Comparison of ENCODE assay signal across 13 cellular contexts in genomic region chr4:39657465-39657864, GRCh38. TPM values are rescaled to one million over a fixed set of nuclear protein-coding genes. Genes with fewer than 3 reads are reported as not detected.
DNase-seq lines count a peak whose midpoint lies in the region; ATAC-seq, FAIRE-seq and TF ChIP-seq lines count a peak whose summit lies in the region.
"Had no signal": no experiment of that assay in that cellular context is flagged by ENCODE, and none has a peak within 500 bp of the region (broad histone marks: within the 10 kb centered on the region; RNA-seq: fewer than 3 reads in every experiment).

No MANE protein-coding gene starts in this region.

- in situ Hi-C loops in GM12878 (cut with MboI) = no loop called here

- no peaks in the 10 kb centered on the region for H3K79me2 ChIP-seq in GM12878 (ENCODE audit: control insufficient read depth, insufficient read depth, low read length)

- intact Hi-C loops in GM12878 (cut with micrococcal nuclease; ENCODE audit: unreplicated experiment) = no loop called here

- TF ChIP-seq POLR2A in GM12878 (IDR thresholded peaks at IDR 0.05; ENCODE audit: low read depth, low read length) = no peak

- CTCF ChIA-PET in GM12878 (lab: Yijun Ruan, JAX) = interaction anchor here (0.6 to 3.8 kb wide), 9 partner anchors 16 to 382 kb away, joined by 3 to 29 read pairs (median 5); partner anchors contain the start of gene SMIM14

- DNase-seq in GM12878 (ENCODE audit: low read depth, low spot score) (peak; percentile 67), kidney glomerular epithelial cell (lab: John Stamatoyannopoulos, UW) (no peak), NCI-H446 (lab: John Stamatoyannopoulos, UW) (no peak), AML-193 (lab: John Stamatoyannopoulos, UW) (no peak)
- no peak for DNase-seq in stimulated activated naive CD4-positive, alpha-beta T cell (lab: John Stamatoyannopoulos, UW)
- DNase-seq: COR-L47; effector CD8-positive, alpha-beta T cell; KBM-7; NCI-H510A; uterus had no signal

- RAD21 ChIA-PET in GM12878 (lab: Charles Lee; ENCODE audit: unreplicated experiment) = interaction anchor here (0.6 to 4.1 kb wide), 11 partner anchors 18 to 188 kb away, joined by 3 to 31 read pairs (median 8); partner anchors contain the start of genes SMIM14 and UGDH

- no peaks in the 10 kb centered on the region for H3K27me3 ChIP-seq in GM12878 (replicated peaks in 1 of 2; ENCODE audit: control insufficient read depth in 2 of 2, insufficient read depth in 2 of 2, low read length in 1 of 2)
- H3K27me3 ChIP-seq: uterus had no signal

- peak; percentile 92 for ATAC-seq in GM18517 (IDR thresholded peaks at IDR 0.05; ENCODE audit: unreplicated experiment)
- ATAC-seq in GM21423 (IDR thresholded peaks at IDR 0.05; ENCODE audit: unreplicated experiment) = peak; percentile 75
- peak; percentile 67 for ATAC-seq in HG03159 (IDR thresholded peaks at IDR 0.05; ENCODE audit: unreplicated experiment)
- ATAC-seq in GM12878 = peak; percentile 88

- TF ChIP-seq RAD21 in GM12878 (IDR thresholded peaks at IDR 0.05; ENCODE audit: insufficient read depth, low read depth, low read length) = 0 out of 2 replicates have a peak, but pooled peaks have one; percentile 11

- peaks cover 31% of the 10 kb centered on the region for H3K4me1 ChIP-seq in GM12878 (ENCODE audit: control insufficient read depth, insufficient read depth, low read length)
- H3K4me1 ChIP-seq: uterus had no signal

- peak; percentile 83 for FAIRE-seq in GM12878 (lab: Jason Lieb, UNC)

- H3K4me2 ChIP-seq in GM12878 (ENCODE audit: control insufficient read depth, insufficient read depth) = peak overlapping the region; percentile 41; the same call in 1 of the 2 replicates

- no peak overlapping the region for H3K9ac ChIP-seq in GM12878 (ENCODE audit: control insufficient read depth, insufficient read depth, low read length)

- H3K4me3 ChIP-seq in GM12878 = no peak overlapping the region
- H3K4me3 ChIP-seq: uterus had no signal

- no peaks in the 10 kb centered on the region for H3K36me3 ChIP-seq in GM12878 (ENCODE audit: control insufficient read depth in 2 of 2, insufficient read depth in 2 of 2, low read length in 1 of 2)
- H3K36me3 ChIP-seq: uterus had no signal

- TF ChIP-seq CTCF in GM12878 (IDR thresholded peaks at IDR 0.05 in 2 of 3, conservative IDR thresholded peaks at IDR 0.05 in 1 of 3; ENCODE audit: control insufficient read depth in 2 of 3, extremely low read depth in 1 of 3, insufficient read depth in 1 of 3, low read depth in 3 of 3, low read length in 3 of 3) = no peak

- no peaks in the 10 kb centered on the region for H4K20me1 ChIP-seq in GM12878 (ENCODE audit: control insufficient read depth, insufficient read depth)

- no peak overlapping the region for H2AFZ ChIP-seq in GM12878 (ENCODE audit: control insufficient read depth, low read depth, low read length)

- no peaks in the 10 kb centered on the region; the same call in 1 of the 3 replicates for H3K9me3 ChIP-seq in GM12878 (replicated peaks; ENCODE audit: control insufficient read depth, insufficient read depth, low read length)
- H3K9me3 ChIP-seq: uterus had no signal

- peak in 1 of 2 experiments; percentile 76; a peak in 3 of 4 replicates for TF ChIP-seq EP300 in GM12878 (IDR thresholded peaks at IDR 0.05; ENCODE audit: borderline replicate concordance in 1 of 2, control insufficient read depth in 1 of 2, low read depth in 2 of 2, low read length in 2 of 2)

- no TSS peak for BruUV-seq in GM12878 (replicated peaks; lab: Mats Ljungman, UMichigan)

- POLR2A ChIA-PET in GM12878 (lab: Charles Lee) = interaction anchor here (0.5 to 1.9 kb wide), 9 partner anchors 17 to 191 kb away, joined by 3 to 7 read pairs (median 3); no protein-coding TSS in a partner anchor

- SMC1A ChIA-PET in GM12878 (lab: Charles Lee; ENCODE audit: uncharacterized antibody, unreplicated experiment) = interaction anchor here (0.6 to 6.1 kb wide), 17 partner anchors 10 to 197 kb away, joined by 3 to 45 read pairs (median 4); partner anchors contain the start of gene SMIM14

- 3% methylated on average over 6 of the region's 6 CpGs for WGBS in GM12878 (ENCODE audit: insufficient coverage, insufficient replicate concordance, low lambda C conversion rate, missing lambda C conversion rate)

- peak overlapping the region; percentile 3; the same call in 1 of the 2 replicates for H3K27ac ChIP-seq in GM12878 (ENCODE audit: control insufficient read depth, insufficient read depth)
- H3K27ac ChIP-seq: uterus had no signal

TF ChIP-seq in GM12878, 131 proteins besides CTCF, POLR2A, EP300 and RAD21 (continues in another document):
- TF ChIP-seq ZBED1 (IDR thresholded peaks at IDR 0.05; ENCODE audit: borderline replicate concordance) (peak; percentile 25; the same call in 1 of the 2 replicates), ATF2 (IDR thresholded peaks at IDR 0.05; ENCODE audit: low read length) (0 out of 2 replicates have a peak, but pooled peaks have one; percentile 41), ATF7 (IDR thresholded peaks at IDR 0.05; ENCODE audit: low read depth) (0 out of 2 replicates have a peak, but pooled peaks have one; percentile 25), MXI1 (IDR thresholded peaks at IDR 0.05; ENCODE audit: low read depth, low read length) (peak; percentile 34; the same call in 1 of the 2 replicates), POLR2AphosphoS5 (IDR thresholded peaks at IDR 0.05; ENCODE audit: low read length) (no peak), SRF (IDR thresholded peaks at IDR 0.05; ENCODE audit: low read depth in 2 of 2, low read length in 2 of 2) (no peak), RCOR1 (conservative IDR thresholded peaks at IDR 0.05; ENCODE audit: low read depth, low read length) (no peak), E2F4 (IDR thresholded peaks at IDR 0.05; ENCODE audit: low read depth, low read length) (no peak), IKZF2 (IDR thresholded peaks at IDR 0.05) (peak; percentile 95), NR2C2 (IDR thresholded peaks at IDR 0.05; ENCODE audit: borderline replicate concordance, control insufficient read depth, insufficient read length, low read depth) (no peak), MEF2A (IDR thresholded peaks at IDR 0.05; ENCODE audit: insufficient read depth, low read depth, low read length) (peak; percentile 51; the same call in 1 of the 2 replicates), DPF2 (IDR thresholded peaks at IDR 0.05) (peak; percentile 62; the same call in 1 of the 2 replicates)

RNA-seq across cellular contexts. Expression of gene SMIM14, which starts 18.8 kb away (rescaled TPM):
- total RNA-seq in GM12878 (2013; cell fraction: nucleolus; rRNA removed) = 18.3 and 21.1 TPM in 2 replicates
- total RNA-seq in GM12878 (2014; rRNA removed) = 125 and 226 TPM in 2 replicates
- total RNA-seq in GM12878 (2014; rRNA removed; fragmentation: Illumina TruSeq; extraction: Trizol) = 184 and 186 TPM in 2 replicates
- 182 and 190 TPM in 2 replicates for total RNA-seq in GM12878 (2021)
- 31.2 TPM for polyA plus RNA-seq in GM12878 (2011; ENCODE audit: low read depth)
- polyA plus RNA-seq in GM12878 (2011; rRNA removed) = 475 and 622 TPM in 2 replicates
- polyA plus RNA-seq in GM12878 (2011; cell fraction: cytosol; rRNA removed) = 192 and 213 TPM in 2 replicates
- polyA plus RNA-seq in GM12878 (2011; cell fraction: nucleus; rRNA removed) = 94.6 and 109 TPM in 2 replicates
- polyA plus RNA-seq in GM12878 (2012) = 72.3 and 88.3 TPM in 2 replicates
- 208 and 257 TPM in 2 replicates for polyA plus RNA-seq in GM12878 (2014; fragmentation: Illumina TruSeq; extraction: Trizol)
- polyA plus RNA-seq in GM12878 (2014; fragmentation: Nextera tagmentation; extraction: Ambion mirVana) = 100 to 1,000 TPM; 585 to 671 TPM
- 92.3 and 161 TPM in 2 replicates for polyA plus RNA-seq in GM12878 (2014; rRNA removed)
- 100 to 1,000 TPM; 144 to 173 TPM for polyA plus RNA-seq in GM12878 (2016; fragmentation: Nextera tagmentation; extraction: Ambion mirVana)
- polyA minus RNA-seq in GM12878 (2011; rRNA and poly(A)+ RNA removed) = 420 and 536 TPM in 2 replicates
- 87.4 and 119 TPM in 2 replicates for polyA minus RNA-seq in GM12878 (2011; cell fraction: cytosol; rRNA and poly(A)+ RNA removed)
- 10.2 and 13.1 TPM in 2 replicates for polyA minus RNA-seq in GM12878 (2011; cell fraction: nucleus; rRNA and poly(A)+ RNA removed)

RNA-seq across cellular contexts. Expression of gene UBE2K, which starts 40.5 kb away (rescaled TPM):
- 34.6 and 36.7 TPM in 2 replicates for total RNA-seq in GM12878 (2013; cell fraction: nucleolus; rRNA removed)
- total RNA-seq in GM12878 (2014; rRNA removed) = 20.5 and 22.5 TPM in 2 replicates
- total RNA-seq in GM12878 (2014; rRNA removed; fragmentation: Illumina TruSeq; extraction: Trizol) = 17.0 and 20.0 TPM in 2 replicates
- 71.4 and 78.5 TPM in 2 replicates for total RNA-seq in GM12878 (2021)
- polyA plus RNA-seq in GM12878 (2011; ENCODE audit: low read depth) = 47.3 TPM
- 111 and 158 TPM in 2 replicates for polyA plus RNA-seq in GM12878 (2011; rRNA removed)
- polyA plus RNA-seq in GM12878 (2011; cell fraction: cytosol; rRNA removed) = 50.9 and 51.8 TPM in 2 replicates
- 18.6 and 26.0 TPM in 2 replicates for polyA plus RNA-seq in GM12878 (2011; cell fraction: nucleus; rRNA removed)
- polyA plus RNA-seq in GM12878 (2012) = 83.2 and 83.3 TPM in 2 replicates
- 55.4 and 67.2 TPM in 2 replicates for polyA plus RNA-seq in GM12878 (2014; fragmentation: Illumina TruSeq; extraction: Trizol)
- polyA plus RNA-seq in GM12878 (2014; fragmentation: Nextera tagmentation; extraction: Ambion mirVana) = 10 to 100 TPM; 54.3 to 96.4 TPM
- 79.6 and 102 TPM in 2 replicates for polyA plus RNA-seq in GM12878 (2014; rRNA removed)
- 100 to 1,000 TPM; 113 to 141 TPM for polyA plus RNA-seq in GM12878 (2016; fragmentation: Nextera tagmentation; extraction: Ambion mirVana)
- 23.8 and 35.3 TPM in 2 replicates for polyA minus RNA-seq in GM12878 (2011; rRNA and poly(A)+ RNA removed)
- 14.8 and 20.2 TPM in 2 replicates for polyA minus RNA-seq in GM12878 (2011; cell fraction: cytosol; rRNA and poly(A)+ RNA removed)
- polyA minus RNA-seq in GM12878 (2011; cell fraction: nucleus; rRNA and poly(A)+ RNA removed) = 5.4 and 15.5 TPM in 2 replicates
